ENCODE assay signal across 8 cellular contexts in the genomic region with DNA sequence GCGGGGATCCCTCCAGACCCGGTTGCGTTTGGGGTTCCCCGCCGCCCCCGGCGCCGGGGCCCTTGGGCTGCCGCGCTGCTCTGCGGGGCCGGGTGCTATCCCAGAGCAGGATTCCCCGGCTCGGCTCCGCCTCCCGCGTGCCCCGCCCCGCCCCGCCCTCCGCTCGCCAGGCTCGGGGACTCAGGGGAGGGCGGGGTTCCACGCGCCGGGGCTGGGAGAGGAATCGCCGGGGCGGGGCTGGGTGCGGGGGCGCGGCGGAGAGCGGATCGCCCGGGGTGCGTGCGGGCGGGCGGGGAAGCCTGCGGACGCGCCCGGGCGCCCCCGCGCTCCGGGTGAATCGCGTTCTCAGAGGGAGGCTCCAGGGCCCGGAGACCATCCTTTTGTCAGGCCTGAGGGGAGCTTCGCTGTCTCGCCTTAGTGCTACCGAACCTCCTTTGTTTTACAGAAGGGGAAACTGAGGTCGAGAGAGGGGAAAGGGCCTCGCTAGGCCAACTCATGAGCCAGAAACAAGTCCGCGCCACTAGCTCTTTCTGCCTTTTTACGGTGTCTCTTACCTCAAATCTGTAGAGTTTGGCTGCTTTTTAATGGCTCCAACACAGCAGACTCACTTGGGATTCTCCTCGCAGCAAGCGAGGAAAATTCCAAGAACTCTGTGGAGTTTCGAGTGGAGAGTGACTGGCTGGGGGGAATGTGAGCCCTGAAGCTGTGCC. TPM values are rescaled to one million over a fixed set of nuclear protein-coding genes. Genes with fewer than 3 reads are reported as not detected.
A peak's percentile ranks its signal among the peaks of the same experiment; 100 is the strongest.
DNase-seq lines count a peak whose midpoint lies in the region; ATAC-seq and TF ChIP-seq lines count a peak whose summit lies in the region.

Gene TMEM158 (minus strand): TSS at position 82 of the 710 bp plus-strand sequence. CDS start 260 bp downstream, outside the sequence.

- DNase-seq in AG10803 (ENCODE audit: low read depth) (peak; percentile 68), HK-2 (ENCODE audit: unreplicated experiment) (peak; percentile 61), SW480 (ENCODE audit: low spot score) (peak; percentile 61), adipocyte (ENCODE audit: low read depth) (peak; percentile 96), left ventricle myocardium inferior (peak; percentile 83), posterior cingulate gyrus (peak; percentile 47 to 95 (median 76)), transverse colon (peak; percentile 89)

- peak within 1 kb of the TSS; percentile 82 for H3K9ac ChIP-seq in adipocyte (ENCODE audit: low read length)

- H3K27ac ChIP-seq in left ventricle myocardium inferior (replicated peaks) (no peak within 1 kb of the TSS), transverse colon (peak within 1 kb of the TSS; percentile 56 to 69 (median 65))

- no peak for TF ChIP-seq POLR2A in transverse colon (IDR thresholded peaks at IDR 0.05)

- H3K9me3 ChIP-seq in adipocyte (ENCODE audit: control insufficient read depth, low read length), result no peaks in the 10 kb centered on the region
- H3K9me3 ChIP-seq in left ventricle myocardium inferior (replicated peaks), result no peaks in the 10 kb centered on the region
- no peaks in the 10 kb centered on the region for H3K9me3 ChIP-seq in transverse colon

- no peak for TF ChIP-seq EP300 in transverse colon (IDR thresholded peaks at IDR 0.05; ENCODE audit: low read depth)

- in situ Hi-C loops in transverse colon (cut with MboI; ENCODE audit: low pct_ligation_motif_present in 1 of 4, low pct_unique_long_range_greater_than_20kb in 1 of 4, low sequenced_read_pairs in 3 of 4), result loop anchor here in 2 of 4 donors (10.0 kb wide), 2 partner anchors 268 to 278 kb away; no protein-coding TSS in a partner anchor

- WGBS in transverse colon (ENCODE audit: low coverage in 1 of 2), 2 donors, result 3% methylated on average over 26 of the region's 63 CpGs; no CpG with 5 or more reads in 1 of the 2 donors

- peak; percentile 74 for ATAC-seq in GM19324 (IDR thresholded peaks at IDR 0.05; ENCODE audit: low FRiP score, unreplicated experiment)

- intact Hi-C loops in left ventricle myocardium inferior (cut with micrococcal nuclease) (loop anchor here (10.0 kb wide), 1 partner anchor 268 kb away; no protein-coding TSS in a partner anchor), posterior cingulate gyrus (cut with DNase I) (loop anchor here (5.0 kb wide), 2 partner anchors 184 to 431 kb away; no protein-coding TSS in a partner anchor), transverse colon (cut with DNase I; ENCODE audit: low total_unique reads) (no loop called here)

- H3K4me1 ChIP-seq in adipocyte (ENCODE audit: control insufficient read depth, insufficient read depth, low read length) (peaks cover 15% of the 10 kb centered on the region), left ventricle myocardium inferior (peaks cover 15% of the 10 kb centered on the region), transverse colon (peaks cover 0 to 17% (median 9%) of the 10 kb centered on the region in 4 donors)

- H3K27me3 ChIP-seq in adipocyte (replicated peaks; ENCODE audit: control insufficient read depth, insufficient read depth, low read length), result no peaks in the 10 kb centered on the region
- H3K27me3 ChIP-seq in left ventricle myocardium inferior (ENCODE audit: low read depth), result peaks cover 88% of the 10 kb centered on the region
- H3K27me3 ChIP-seq in transverse colon, result peaks cover 60% of the 10 kb centered on the region

- H3K4me3 ChIP-seq in AG10803 (ENCODE audit: low read length) (peak within 1 kb of the TSS; percentile 79), adipocyte (ENCODE audit: low read length) (peak within 1 kb of the TSS; percentile 84), left ventricle myocardium inferior (peak within 1 kb of the TSS; percentile 69), transverse colon (peak within 1 kb of the TSS; percentile 23 to 70 (median 62))

- no peak for TF ChIP-seq CTCF in AG10803 (conservative IDR thresholded peaks at IDR 0.05; ENCODE audit: low read length)
- TF ChIP-seq CTCF in left ventricle myocardium inferior (IDR thresholded peaks at IDR 0.05; ENCODE audit: borderline replicate concordance), result no peak
- TF ChIP-seq CTCF in transverse colon (IDR thresholded peaks at IDR 0.05), result no peak

- no peaks in the 10 kb centered on the region for H3K36me3 ChIP-seq in adipocyte (ENCODE audit: control insufficient read depth, insufficient read depth, low read length, severe bottlenecking)
- H3K36me3 ChIP-seq in left ventricle myocardium inferior, result no peaks in the 10 kb centered on the region
- H3K36me3 ChIP-seq in transverse colon, result no peaks in the 10 kb centered on the region

RNA-seq across cellular contexts. Expression of gene TMEM158, which starts in this region (rescaled TPM):
- total RNA-seq in left ventricle myocardium inferior (0.60 TPM), transverse colon (10 to 100 TPM in 1 of 4 donors, 1 to 10 TPM in 1, under 1 TPM in 1, not detected in 1; 0.82 to 23.9 (median 1.7) TPM)

Comparison
In these comparisons a context has a peak if more than half of its experiments do, and no peak if none do; other contexts are left out.
1. Peak in DNase-seq and H3K4me3 ChIP-seq in left ventricle myocardium inferior; RNA of the gene not detected or under 1 TPM.